Comparison of ENCODE assay signal across 12 cellular contexts in genomic region chr4:182642831-182643230, GRCh38.
DNase-seq lines count a peak whose midpoint lies in the region; ATAC-seq and TF ChIP-seq lines count a peak whose summit lies in the region.
"Had no signal": no experiment of that assay in that cellular context is flagged by ENCODE, and none has a peak within 500 bp of the region (broad histone marks: within the 10 kb centered on the region; RNA-seq: fewer than 3 reads in every experiment).

No MANE protein-coding gene starts in this region.

- no peaks in the 10 kb centered on the region for H3K79me2 ChIP-seq in GM23248 (ENCODE audit: insufficient read depth)

- H3K36me3 ChIP-seq in GM23248 (ENCODE audit: low read depth) (no peaks in the 10 kb centered on the region), prostate gland (no peaks in the 10 kb centered on the region)
- H3K36me3 ChIP-seq: suprapubic skin had no signal

- in situ Hi-C loops in GM23248 (cut with MboI) = no loop called here

- H3K4me2 ChIP-seq in GM23248 (ENCODE audit: unreplicated experiment) = peak overlapping the region; percentile 46

- H3K27me3 ChIP-seq in GM23248 (replicated peaks; ENCODE audit: insufficient read depth) (0 out of 2 replicates have a peak, but pooled peaks cover 4% of the 10 kb centered on the region), prostate gland (replicated peaks; ENCODE audit: insufficient read depth) (no peaks in the 10 kb centered on the region)
- H3K27me3 ChIP-seq: suprapubic skin had no signal

- H2AFZ ChIP-seq in GM23248 = no peak overlapping the region

- 7 to 16% methylated on average over 2 of the region's 2 CpGs for WGBS in GM23248 (ENCODE audit: low coverage in 1 of 2, low lambda C conversion rate in 2 of 2, missing lambda C conversion rate in 2 of 2), 2 experiments
- WGBS in prostate gland = 47% methylated on average over 2 of the region's 2 CpGs

- no peaks in the 10 kb centered on the region for H4K20me1 ChIP-seq in GM23248 (ENCODE audit: insufficient read depth)

- H3K4me1 ChIP-seq in GM23248 (ENCODE audit: insufficient read depth) = peaks cover 17% of the 10 kb centered on the region; the same call in 1 of the 2 replicates
- no peaks in the 10 kb centered on the region for H3K4me1 ChIP-seq in prostate gland (replicated peaks)
- H3K4me1 ChIP-seq: suprapubic skin had no signal

- H3K9me2 ChIP-seq in GM23248 (ENCODE audit: insufficient read depth) = no peaks in the 10 kb centered on the region

- H3K4me3 ChIP-seq in GM23248 (no peak overlapping the region), fibroblast of villous mesenchyme (ENCODE audit: low read depth, low read length) (no peak overlapping the region), prostate gland (no peak overlapping the region)
- H3K4me3 ChIP-seq: skin epidermis, suprapubic skin had no signal

- peak; percentile 38 for TF ChIP-seq CTCF in C4-2B (conservative IDR thresholded peaks at IDR 0.05)
- peak; percentile 21 for TF ChIP-seq CTCF in fibroblast of villous mesenchyme (IDR thresholded peaks at IDR 0.05; ENCODE audit: insufficient read depth, low read depth, low read length)
- TF ChIP-seq CTCF in prostate gland (IDR thresholded peaks at IDR 0.05) = no peak

- ATAC-seq in HG03135 (IDR thresholded peaks at IDR 0.05; ENCODE audit: unreplicated experiment) = no peak
- ATAC-seq: activated naive CD8-positive, alpha-beta T cell treated with anti-CD3 and anti-CD28 coated beads, Interleukin-2, amount 50 U/mL, for 24 hours had no signal

- H3K9me3 ChIP-seq in GM23248 (ENCODE audit: low read depth) = no peaks in the 10 kb centered on the region
- no peaks in the 10 kb centered on the region for H3K9me3 ChIP-seq in prostate gland
- H3K9me3 ChIP-seq: suprapubic skin had no signal

- no peak overlapping the region for H3K27ac ChIP-seq in C4-2B
- H3K27ac ChIP-seq in GM23248 = no peak overlapping the region
- no peak overlapping the region for H3K27ac ChIP-seq in prostate gland
- H3K27ac ChIP-seq: skin epidermis, suprapubic skin had no signal

- H3K9ac ChIP-seq in GM23248 = no peak overlapping the region

- DNase-seq in GM23248 = peak; percentile 32
- DNase-seq in M059J (ENCODE audit: low read depth) = peak; percentile 56
- DNase-seq in fibroblast of villous mesenchyme (ENCODE audit: low read depth) = peak; percentile 4
- DNase-seq in cerebellum (ENCODE audit: low spot score) = no peak
- no peak for DNase-seq in prostate gland (ENCODE audit: low spot score)
- no peak for DNase-seq in stimulated activated CD4-positive, alpha-beta T cell treated with anti-CD3 and anti-CD28 coated beads, Interleukin-12 subunit alpha, Interleukin-12 subunit beta, amount 100 ng/mL, for 4 hours
- DNase-seq: activated naive CD8-positive, alpha-beta T cell treated with anti-CD3 and anti-CD28 coated beads, Interleukin-2, amount 50 U/mL, for 24 hours; NCI-H1436 had no signal

- peaks cover 9% of the 10 kb centered on the region; the same call in 1 of the 2 replicates for H3F3A ChIP-seq in GM23248 (ENCODE audit: insufficient read depth)

- no peak for TF ChIP-seq POLR2A in prostate gland (IDR thresholded peaks at IDR 0.05)

- intact Hi-C loops in prostate gland (cut with DNase I) = no loop called here

Comparison
In these comparisons a context has a peak if more than half of its experiments do, and no peak if none do; other contexts are left out.
1. CTCF ChIP-seq: peak in C4-2B (single experiment) and fibroblast of villous mesenchyme (single experiment); none in prostate gland (0 of 4).
2. DNase-seq: peak in GM23248 (single experiment), M059J (single experiment) and fibroblast of villous mesenchyme (single experiment); none in cerebellum (single experiment), prostate gland (single experiment) and stimulated activated CD4-positive, alpha-beta T cell treated with anti-CD3 and anti-CD28 coated beads, Interleukin-12 subunit alpha, Interleukin-12 subunit beta, amount 100 ng/mL, for 4 hours (single experiment).